8 cellular contexts compared by ENCODE assay signal in genomic region chr16:80803341-80804060, GRCh38. TPM values are rescaled to one million over a fixed set of nuclear protein-coding genes. Genes with fewer than 3 reads are reported as not detected.
DNase-seq lines count a peak whose midpoint lies in the region; ATAC-seq, FAIRE-seq and TF ChIP-seq lines count a peak whose summit lies in the region.

No MANE protein-coding gene starts in this region.

- no peaks in the 10 kb centered on the region for H3K36me3 Mint-ChIP-seq in memory B cell

- H3K9me3 ChIP-seq in colonic mucosa (no peaks in the 10 kb centered on the region), testis (no peaks in the 10 kb centered on the region)

- no peak overlapping the region for H3K9ac ChIP-seq in colonic mucosa (ENCODE audit: low read depth in 2 of 2, low read length in 2 of 2)

- 4 to 7% methylated on average over 3 to 62 of the region's 88 CpGs for WGBS in testis, 2 donors

- peak overlapping the region; percentile 97 for H3K4me3 Mint-ChIP-seq in memory B cell

- DNase-seq in GM12892 (ENCODE audit: insufficient read length) (peak; percentile 41), colonic mucosa (peak; percentile 28), memory B cell (ENCODE audit: low spot score in 2 of 2) (peak; percentile 53 to 65), testis (peak; percentile 43), ureter (ENCODE audit: low spot score) (no peak)
- peak in 3 of 4 experiments; percentile 11 to 25 (median 21) for DNase-seq in activated CD4-positive, CD25-positive, alpha-beta regulatory T cell (lab: John Stamatoyannopoulos, UW)

- no peaks in the 10 kb centered on the region for H3K27me3 Mint-ChIP-seq in memory B cell

- FAIRE-seq in GM12892 (lab: Jason Lieb, UNC) = peak; percentile 65

- no peak overlapping the region for H3K27ac Mint-ChIP-seq in memory B cell

- TF ChIP-seq CTCF in colonic mucosa (IDR thresholded peaks at IDR 0.05) = peak; percentile 20
- peak; percentile 15 to 66 (median 47) for TF ChIP-seq CTCF in testis (IDR thresholded peaks at IDR 0.05)

- peak; percentile 19 for ATAC-seq in HG03095 (IDR thresholded peaks at IDR 0.05; ENCODE audit: unreplicated experiment)
- ATAC-seq in memory B cell (ENCODE audit: low read depth) = peak; percentile 55
- no peak for ATAC-seq in GM18861 (IDR thresholded peaks at IDR 0.05; ENCODE audit: unreplicated experiment)

- H3K27me3 ChIP-seq in colonic mucosa (no peaks in the 10 kb centered on the region), testis (no peaks in the 10 kb centered on the region)

- H3K9me3 Mint-ChIP-seq in memory B cell = no peaks in the 10 kb centered on the region

- H3K4me3 ChIP-seq in colonic mucosa (peak overlapping the region; percentile 27), testis (peak overlapping the region; percentile 43 to 59)

- H3K4me1 ChIP-seq in colonic mucosa (no peaks in the 10 kb centered on the region), testis (peaks cover 3% of the 10 kb centered on the region)

- H3K36me3 ChIP-seq in colonic mucosa = no peaks in the 10 kb centered on the region
- H3K36me3 ChIP-seq in testis (ENCODE audit: low read depth, missing control alignments) = no peaks in the 10 kb centered on the region

- TF ChIP-seq POLR2A in GM12892 (IDR thresholded peaks at IDR 0.05; ENCODE audit: low read depth, low read length) (no peak), testis (IDR thresholded peaks at IDR 0.05) (no peak)

- H3K4me1 Mint-ChIP-seq in memory B cell = peaks cover 4% of the 10 kb centered on the region

- H3K27ac ChIP-seq in colonic mucosa = no peak overlapping the region
- H3K27ac ChIP-seq in testis = peak overlapping the region in 1 of 2 donors; percentile 50

- intact Hi-C loops in colonic mucosa (cut with DNase I) (loop anchor here (10.0 kb wide), 1 partner anchor 259 kb away; the partner anchor contains the start of gene DYNLRB2), testis (cut with DNase I; ENCODE audit: low total_unique reads) (no loop called here)

RNA-seq across cellular contexts. Expression of gene CDYL2, which starts 0.9 kb away (rescaled TPM):
- polyA plus RNA-seq in GM12892 (2012; ENCODE audit: missing spikeins) = 5.8 TPM
- total RNA-seq in colonic mucosa (1 to 10 TPM; 4.8 TPM), testis (10 to 100 TPM; 60.4 to 63.7 TPM), ureter (34.3 TPM)
- 31.2 TPM for polyA plus RNA-seq in testis (ENCODE audit: insufficient read depth, low read depth, low replicate concordance)
